ENCODE assay signal across 8 cellular contexts in genomic region chr12:108825205-108825950, GRCh38. TPM values are rescaled to one million over a fixed set of nuclear protein-coding genes. Genes with fewer than 3 reads are reported as not detected.
A peak's percentile ranks its signal among the peaks of the same experiment; 100 is the strongest.
DNase-seq lines count a peak whose midpoint lies in the region; ATAC-seq and TF ChIP-seq lines count a peak whose summit lies in the region.

No MANE protein-coding gene starts in this region.

- no peaks in the 10 kb centered on the region for H3K9me3 Mint-ChIP-seq in Calu3 (ENCODE audit: low read depth, unreplicated experiment)

- H3K27me3 Mint-ChIP-seq in Calu3 (ENCODE audit: unreplicated experiment) = no peaks in the 10 kb centered on the region

- peak; percentile 51 for ATAC-seq in HG02884 (IDR thresholded peaks at IDR 0.05; ENCODE audit: unreplicated experiment)
- ATAC-seq in HG03571 (IDR thresholded peaks at IDR 0.05; ENCODE audit: unreplicated experiment) = no peak
- ATAC-seq in HG03045 (IDR thresholded peaks at IDR 0.05; ENCODE audit: unreplicated experiment) = no peak
- ATAC-seq in HG03460 (IDR thresholded peaks at IDR 0.05; ENCODE audit: unreplicated experiment) = no peak

- peaks cover 35% of the 10 kb centered on the region for H3K4me1 Mint-ChIP-seq in Calu3 (ENCODE audit: low read depth, unreplicated experiment)

- no peak overlapping the region for H3K4me3 Mint-ChIP-seq in Calu3 (ENCODE audit: low read depth, unreplicated experiment)

- no TSS peak for BruUV-seq in Calu3 (replicated peaks; lab: Mats Ljungman, UMichigan)

- CTCF ChIA-PET in Calu3 (lab: Charles Lee) = no interaction called here

- intact Hi-C loops in Calu3 (cut with micrococcal nuclease; ENCODE audit: unreplicated experiment) = loop anchor here (10.0 kb wide), 1 partner anchor 129 kb away; no protein-coding TSS in a partner anchor

- peak overlapping the region; percentile 47 for H3K27ac Mint-ChIP-seq in Calu3 (ENCODE audit: unreplicated experiment)

- H3K36me3 Mint-ChIP-seq in Calu3 (ENCODE audit: insufficient read depth, unreplicated experiment) = peaks cover 40% of the 10 kb centered on the region

- TF ChIP-seq CTCF in Calu3 (IDR thresholded peaks at IDR 0.05; ENCODE audit: unreplicated experiment) = no peak

- DNase-seq in Calu3 = no peak
- DNase-seq in amniotic stem cell (lab: John Stamatoyannopoulos, UW) = peak; percentile 25
- DNase-seq in midbrain (lab: John Stamatoyannopoulos, UW) = peak; percentile 31
- no peak for DNase-seq in iPS-NIHi7 (ENCODE audit: extremely low spot score)

RNA-seq across cellular contexts. Expression of gene SSH1, which starts 32.0 kb away (rescaled TPM):
- total RNA-seq in Calu3 (2022) = 38.1 and 42.9 TPM in 2 replicates

RNA-seq across cellular contexts. Expression of gene DAO, which starts 54.5 kb away (rescaled TPM):
- total RNA-seq in Calu3 (2022) = not detected in 2 replicates

Comparison
In these comparisons a context has a peak if more than half of its experiments do, and no peak if none do; other contexts are left out.
1. DNase-seq: peak in amniotic stem cell (single experiment) and midbrain (single experiment); none in Calu3 (single experiment) and iPS-NIHi7 (single experiment).